Comparison of ENCODE assay signal across 28 cellular contexts in the genomic region with DNA sequence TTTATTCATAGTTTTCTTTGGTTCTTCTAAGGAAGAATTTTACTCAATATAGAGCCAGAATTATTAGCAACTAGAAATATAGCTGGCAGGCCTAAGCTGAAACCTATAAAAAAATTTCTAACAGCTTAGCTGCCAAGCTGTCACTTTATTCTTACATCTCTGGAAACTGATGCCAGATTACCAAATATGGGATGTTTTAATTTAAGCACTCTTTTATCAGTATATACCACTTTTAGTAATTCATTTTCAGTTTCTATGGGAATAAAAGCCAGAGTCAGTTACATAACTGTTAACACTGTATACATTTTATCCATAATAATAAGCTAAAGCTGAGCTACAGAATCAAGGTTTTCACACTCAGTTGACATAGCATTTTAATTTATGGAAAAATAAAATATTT.
"Had no signal": no experiment of that assay in that cellular context is flagged by ENCODE, and none has a peak within 500 bp of the region (broad histone marks: within the 10 kb centered on the region; RNA-seq: fewer than 3 reads in every experiment).

No MANE protein-coding gene starts in this region.

- H3K27ac Mint-ChIP-seq: immature natural killer cell; naive thymus-derived CD4-positive, alpha-beta T cell; natural killer cell treated with Interleukin-12 subunit alpha and Interleukin-12 subunit beta and Interleukin-15 and Interleukin-18, amount 100 ng/mL, for 72 hours; progenitor cell of endocrine pancreas; stimulated activated naive B cell treated with anti-CD40 and anti-IgM and Interleukin-4, amounts not matched to agents 10 μg/mL and 1 μg/mL and 100 μg/mL, for 72 hours had no signal

- H3K4me3 Mint-ChIP-seq: immature natural killer cell; naive thymus-derived CD4-positive, alpha-beta T cell; natural killer cell treated with Interleukin-12 subunit alpha and Interleukin-12 subunit beta and Interleukin-15 and Interleukin-18, amount 100 ng/mL, for 72 hours; stimulated activated naive B cell treated with anti-CD40 and anti-IgM and Interleukin-4, amounts not matched to agents 10 μg/mL and 1 μg/mL and 100 μg/mL, for 72 hours had no signal

- H3K4me1 Mint-ChIP-seq: immature natural killer cell; stimulated activated naive B cell treated with anti-CD40 and anti-IgM and Interleukin-4, amounts not matched to agents 10 μg/mL and 1 μg/mL and 100 μg/mL, for 72 hours had no signal

- H3K9me3 ChIP-seq: heart left ventricle, lower lobe of right lung, mucosa of descending colon, ovary, stomach, suprapubic skin, thoracic aorta, tibial artery, upper lobe of right lung had no signal

- H3K4me3 ChIP-seq: heart left ventricle, lower lobe of right lung, mucosa of descending colon, ovary, skin epidermis, stomach, suprapubic skin, thoracic aorta, tibial artery, upper lobe of right lung had no signal

- H3K4me1 ChIP-seq: lower lobe of right lung, stomach, suprapubic skin, tibial artery, upper lobe of right lung had no signal

- DNase-seq: heart left ventricle; hypothalamus; immature natural killer cell; islet precursor cell; lower lobe of right lung; mammary epithelial cell; mesenchymal stem cell; mucosa of descending colon; naive thymus-derived CD4-positive, alpha-beta T cell; ovary; retina; right cardiac atrium; stimulated activated CD4-positive, alpha-beta T cell treated with anti-CD3 and anti-CD28 coated beads, Interleukin-12 subunit alpha, Interleukin-12 subunit beta, amount 100 ng/mL, for 4 hours; stimulated activated CD4-positive, alpha-beta T cell treated with anti-CD3 and anti-CD28 coated beads, Interleukin-15, amount 100 ng/mL, for 24 hours; stimulated activated CD4-positive, alpha-beta T cell treated with anti-CD3 and anti-CD28 coated beads, Interleukin-2, amount 100 ng/mL, for 24 hours; stimulated activated CD4-positive, alpha-beta T cell treated with anti-CD3 and anti-CD28 coated beads, Interleukin-4, amount 100 ng/mL, for 1 hour; stimulated activated naive B cell treated with anti-CD40 and anti-IgM and Interleukin-4, amounts not matched to agents 10 μg/mL and 1 μg/mL and 100 μg/mL, for 72 hours; stimulated activated naive CD8-positive, alpha-beta T cell treated with anti-CD3 and anti-CD28 coated beads, Interleukin-15, Interleukin-2, amounts not matched to agents 100 U/mL and 50 U/mL, for 24 hours; stomach; tibial artery; trophoblast cell; upper lobe of right lung had no signal

- H3K27ac ChIP-seq: lower lobe of right lung, ovary, skin epidermis, stomach, suprapubic skin, thoracic aorta, tibial artery, upper lobe of right lung had no signal

- H3K36me3 ChIP-seq: ovary had no signal

- H3K9me3 Mint-ChIP-seq: immature natural killer cell; naive thymus-derived CD4-positive, alpha-beta T cell; natural killer cell treated with Interleukin-12 subunit alpha and Interleukin-12 subunit beta and Interleukin-15 and Interleukin-18, amount 100 ng/mL, for 72 hours; stimulated activated naive B cell treated with anti-CD40 and anti-IgM and Interleukin-4, amounts not matched to agents 10 μg/mL and 1 μg/mL and 100 μg/mL, for 72 hours had no signal

- ATAC-seq: heart left ventricle; lower lobe of right lung; mucosa of descending colon; naive thymus-derived CD4-positive, alpha-beta T cell; natural killer cell treated with Interleukin-12 subunit alpha and Interleukin-12 subunit beta and Interleukin-15 and Interleukin-18, amount 100 ng/mL, for 72 hours; right cardiac atrium; sciatic nerve; stimulated activated naive B cell treated with anti-CD40 and anti-IgM and Interleukin-4, amounts not matched to agents 10 μg/mL and 1 μg/mL and 100 μg/mL, for 72 hours; stimulated activated naive CD8-positive, alpha-beta T cell treated with anti-CD3 and anti-CD28 coated beads, Interleukin-15, Interleukin-2, amounts not matched to agents 100 U/mL and 50 U/mL, for 24 hours; upper lobe of right lung had no signal

- H3K27me3 Mint-ChIP-seq: naive thymus-derived CD4-positive, alpha-beta T cell; natural killer cell treated with Interleukin-12 subunit alpha and Interleukin-12 subunit beta and Interleukin-15 and Interleukin-18, amount 100 ng/mL, for 72 hours; progenitor cell of endocrine pancreas; stimulated activated naive B cell treated with anti-CD40 and anti-IgM and Interleukin-4, amounts not matched to agents 10 μg/mL and 1 μg/mL and 100 μg/mL, for 72 hours had no signal

- H3K27me3 ChIP-seq: heart left ventricle, ovary, stomach, suprapubic skin, tibial artery, upper lobe of right lung had no signal
